1 cellular context compared by ENCODE assay signal in the genomic region with DNA sequence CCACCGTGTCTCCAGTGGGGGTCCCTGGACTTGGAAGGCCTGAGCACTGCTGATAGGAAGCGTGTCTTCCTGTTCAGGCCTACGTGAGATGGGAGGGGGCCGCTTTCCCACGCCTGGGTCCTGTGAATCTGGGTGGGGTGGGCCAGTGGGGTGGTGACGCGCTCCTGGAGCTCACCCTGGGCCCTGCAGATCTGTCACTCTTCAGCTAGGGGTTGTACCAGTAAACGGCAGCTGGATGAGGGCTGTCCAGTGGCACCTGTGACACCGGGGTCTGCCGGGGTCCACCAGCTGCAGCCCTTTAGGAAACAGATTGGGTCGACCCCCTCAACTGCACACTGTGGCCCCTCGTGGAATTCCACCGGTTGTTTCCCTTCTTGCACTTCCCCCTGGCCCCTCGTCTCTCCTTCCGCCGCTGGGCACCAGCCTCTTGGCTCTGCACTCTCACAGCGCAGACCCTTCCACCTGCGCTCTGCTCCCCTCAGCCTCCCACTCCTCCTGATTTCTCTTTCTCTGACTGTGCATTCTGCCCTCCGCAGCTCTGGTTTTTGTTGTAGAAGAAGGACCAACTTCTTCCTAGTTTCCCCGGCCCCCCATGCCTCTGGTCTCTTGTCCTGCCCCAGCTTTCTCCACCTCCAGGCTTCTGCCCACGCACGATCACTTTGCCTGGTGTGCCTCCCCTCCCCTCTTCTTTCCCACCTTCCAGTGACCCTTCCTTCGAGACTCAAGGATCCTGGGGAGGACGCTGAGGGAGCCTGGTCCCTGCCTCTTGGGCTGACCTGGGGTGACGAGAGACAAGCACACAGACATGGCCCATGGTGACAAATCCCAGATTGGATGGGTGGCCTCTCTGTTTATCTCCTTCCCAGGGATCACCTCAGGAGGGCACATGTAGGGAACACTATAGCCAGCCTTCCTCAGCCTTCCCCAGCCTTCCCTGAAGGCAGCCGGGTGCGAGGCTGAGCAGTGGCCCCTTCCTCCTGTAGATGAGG.
TF ChIP-seq lines count a peak whose summit lies in the region.

No MANE protein-coding gene starts in this region.

TF ChIP-seq in K562, 482 proteins besides CTCF, POLR2A, EP300 and RAD21:
- TF ChIP-seq E2F5 (CRISPR knock-in tag; IDR thresholded peaks at IDR 0.05), result no peak
- 0 out of 2 replicates have a peak, but pooled peaks have one; percentile 1 for TF ChIP-seq ZNF24 (IDR thresholded peaks at IDR 0.05)
